Comparison of ENCODE assay signal across 8 cellular contexts in genomic region chr7:75756340-75757297, GRCh38. TPM values are rescaled to one million over a fixed set of nuclear protein-coding genes. Genes with fewer than 3 reads are reported as not detected.
DNase-seq lines count a peak whose midpoint lies in the region; ATAC-seq and TF ChIP-seq lines count a peak whose summit lies in the region.

No MANE protein-coding gene starts in this region.

- CTCF ChIA-PET in activated CD4-positive, alpha-beta memory T cell treated with anti-CD3 and anti-CD28 coated beads, Interleukin-2, amount 10 ng/mL, durations not matched to agents 7 days and 5 days (lab: Charles Lee) = no interaction called here

- no peaks in the 10 kb centered on the region for H3K27me3 Mint-ChIP-seq in activated CD4-positive, alpha-beta memory T cell treated with anti-CD3 and anti-CD28 coated beads, Interleukin-2, amount 10 ng/mL, durations not matched to agents 7 days and 5 days

- no peaks in the 10 kb centered on the region for H3K27me3 ChIP-seq in heart right ventricle
- no peaks in the 10 kb centered on the region for H3K27me3 ChIP-seq in transverse colon

- WGBS in heart right ventricle, 2 donors = 73 to 75% methylated on average over 15 of the region's 15 CpGs
- 51 to 59% methylated on average over 2 to 15 of the region's 15 CpGs for WGBS in transverse colon (ENCODE audit: low coverage in 1 of 2), 2 donors

- intact Hi-C loops in heart right ventricle (cut with DNase I) (loop anchor here in 4 of 10 donors (10.0 kb wide), 3 partner anchors 102 to 222 kb away; no protein-coding TSS in a partner anchor), left cardiac atrium (cut with DNase I) (loop anchor here in 1 of 2 donors (10.0 kb wide), 1 partner anchor 222 kb away; no protein-coding TSS in a partner anchor), transverse colon (cut with DNase I; ENCODE audit: low total_unique reads) (no loop called here)

- H3K9me3 ChIP-seq in heart right ventricle (no peaks in the 10 kb centered on the region), transverse colon (no peaks in the 10 kb centered on the region)

- ATAC-seq in heart right ventricle (peak in 1 of 8 donors; percentile 53), left cardiac atrium (no peak), GM18907 (IDR thresholded peaks at IDR 0.05; ENCODE audit: unreplicated experiment) (no peak)
- ATAC-seq in activated CD4-positive, CD25-positive, alpha-beta regulatory T cell treated with anti-CD3 and anti-CD28 coated beads, Interleukin-2, amount 50 U/mL, for 24 hours = no peak

- H3K4me1 Mint-ChIP-seq in activated CD4-positive, alpha-beta memory T cell treated with anti-CD3 and anti-CD28 coated beads, Interleukin-2, amount 10 ng/mL, durations not matched to agents 7 days and 5 days = no peaks in the 10 kb centered on the region

- no peak for TF ChIP-seq POLR2A in transverse colon (IDR thresholded peaks at IDR 0.05)

- POLR2A ChIA-PET in activated CD4-positive, alpha-beta memory T cell treated with anti-CD3 and anti-CD28 coated beads, Interleukin-2, amount 10 ng/mL, durations not matched to agents 7 days and 5 days (lab: Charles Lee) = no interaction called here

- H3K27ac ChIP-seq in heart right ventricle (no peak overlapping the region), transverse colon (no peak overlapping the region)

- TF ChIP-seq EP300 in transverse colon (IDR thresholded peaks at IDR 0.05; ENCODE audit: low read depth) = no peak

- H3K36me3 ChIP-seq in heart right ventricle = no peaks in the 10 kb centered on the region
- H3K36me3 ChIP-seq in transverse colon = no peaks in the 10 kb centered on the region

- no peak overlapping the region for H3K4me3 Mint-ChIP-seq in activated CD4-positive, alpha-beta memory T cell treated with anti-CD3 and anti-CD28 coated beads, Interleukin-2, amount 10 ng/mL, durations not matched to agents 7 days and 5 days

- H3K9me3 Mint-ChIP-seq in activated CD4-positive, alpha-beta memory T cell treated with anti-CD3 and anti-CD28 coated beads, Interleukin-2, amount 10 ng/mL, durations not matched to agents 7 days and 5 days = no peaks in the 10 kb centered on the region

- no peak overlapping the region for H3K27ac Mint-ChIP-seq in activated CD4-positive, alpha-beta memory T cell treated with anti-CD3 and anti-CD28 coated beads, Interleukin-2, amount 10 ng/mL, durations not matched to agents 7 days and 5 days

- TF ChIP-seq CTCF in heart right ventricle (IDR thresholded peaks at IDR 0.05) = peak in 8 of 9 donors; percentile 11 to 54 (median 46)
- TF ChIP-seq CTCF in fibroblast of mammary gland (conservative IDR thresholded peaks at IDR 0.05; ENCODE audit: control insufficient read depth, insufficient read depth, low read depth, low read length) = peak; percentile 56
- peak in 4 of 5 experiments; percentile 35 to 54 (median 39) for TF ChIP-seq CTCF in transverse colon (IDR thresholded peaks at IDR 0.05)

- peak in 1 of 2 donors; percentile 17 for DNase-seq in heart right ventricle
- no peak for DNase-seq in left cardiac atrium
- DNase-seq in OCI-M1 (lab: John Stamatoyannopoulos, UW) = peak; percentile 64
- peak; percentile 52 for DNase-seq in fibroblast of mammary gland (ENCODE audit: low read depth)
- DNase-seq in transverse colon = no peak
- DNase-seq in activated CD4-positive, alpha-beta memory T cell treated with anti-CD3 and anti-CD28 coated beads, Interleukin-2, amount 10 ng/mL, durations not matched to agents 7 days and 5 days = no peak

- in situ Hi-C loops in transverse colon (cut with MboI; ENCODE audit: low pct_ligation_motif_present in 1 of 4, low pct_unique_long_range_greater_than_20kb in 1 of 4, low sequenced_read_pairs in 3 of 4) = loop anchor here in 3 of 4 donors (10.0 to 25.0 kb wide), 3 partner anchors 219 to 694 kb away; partner anchors contain the start of gene RCC1L (in 1 of the 3)

- H3K4me1 ChIP-seq in heart right ventricle = no peaks in the 10 kb centered on the region
- no peaks in the 10 kb centered on the region for H3K4me1 ChIP-seq in transverse colon

- H3K4me3 ChIP-seq in heart right ventricle = no peak overlapping the region
- no peak overlapping the region for H3K4me3 ChIP-seq in fibroblast of mammary gland (ENCODE audit: control insufficient read depth, low read depth, low read length)
- no peak overlapping the region for H3K4me3 ChIP-seq in transverse colon

- H3K36me3 Mint-ChIP-seq in activated CD4-positive, alpha-beta memory T cell treated with anti-CD3 and anti-CD28 coated beads, Interleukin-2, amount 10 ng/mL, durations not matched to agents 7 days and 5 days (ENCODE audit: low read depth) = no peaks in the 10 kb centered on the region

RNA-seq across cellular contexts. Expression of gene CCL26, which starts 15.4 kb away (rescaled TPM):
- total RNA-seq in heart right ventricle (1 to 10 TPM in 1 of 10 donors, under 1 TPM in 4, not detected in 5; 0.55 to 2.0 (median 0.85) TPM), left cardiac atrium (1 to 10 TPM in 1 of 2 donors, under 1 TPM in 1; 0.47 to 3.2 TPM), transverse colon (not detected)
- 1 to 10 TPM; 1.0 to 1.2 TPM for polyA plus RNA-seq in heart right ventricle
- total RNA-seq in activated CD4-positive, alpha-beta memory T cell treated with anti-CD3 and anti-CD28 coated beads, Interleukin-2, amount 10 ng/mL, durations not matched to agents 7 days and 5 days = not detected

RNA-seq across cellular contexts. Expression of gene HIP1, which starts 17.9 kb away (rescaled TPM):
- total RNA-seq in heart right ventricle (10 to 100 TPM; 16.4 to 32.4 (median 25.6) TPM), left cardiac atrium (10 to 100 TPM; 15.1 to 15.5 TPM), transverse colon (10 to 100 TPM in 1 of 4 donors, 1 to 10 TPM in 3; 3.7 to 20.1 (median 4.7) TPM)
- polyA plus RNA-seq in heart right ventricle = 1 to 10 TPM; 7.0 to 7.4 TPM
- total RNA-seq in activated CD4-positive, alpha-beta memory T cell treated with anti-CD3 and anti-CD28 coated beads, Interleukin-2, amount 10 ng/mL, durations not matched to agents 7 days and 5 days = 1 to 10 TPM; 5.2 to 5.4 TPM

RNA-seq across cellular contexts. Expression of gene CCL24, which starts 57.0 kb away (rescaled TPM):
- 1 to 10 TPM in 2 of 10 donors, under 1 TPM in 3, not detected in 5; 0.46 to 1.9 (median 0.72) TPM for total RNA-seq in heart right ventricle
- under 1 TPM in 1 of 2 donors, not detected in 1; 0.13 TPM for polyA plus RNA-seq in heart right ventricle
- total RNA-seq in left cardiac atrium = under 1 TPM in 1 of 2 donors, not detected in 1; 0.56 TPM
- total RNA-seq in transverse colon = 1 to 10 TPM in 3 of 4 donors, not detected in 1; 1.8 to 6.0 (median 2.2) TPM
- not detected for total RNA-seq in activated CD4-positive, alpha-beta memory T cell treated with anti-CD3 and anti-CD28 coated beads, Interleukin-2, amount 10 ng/mL, durations not matched to agents 7 days and 5 days

Comparison
In these comparisons a context has a peak if more than half of its experiments do, and no peak if none do; other contexts are left out.
1. DNase-seq: peak in OCI-M1 (single experiment) and fibroblast of mammary gland (single experiment); none in left cardiac atrium (single experiment), transverse colon (single experiment) and activated CD4-positive, alpha-beta memory T cell treated with anti-CD3 and anti-CD28 coated beads, Interleukin-2, amount 10 ng/mL, durations not matched to agents 7 days and 5 days (single experiment).
2. Peak in every context shown above with its lines, with median percentiles within 50 percentile points of each other: CTCF ChIP-seq.